ENCODE assay signal across 10 cellular contexts in the genomic region with DNA sequence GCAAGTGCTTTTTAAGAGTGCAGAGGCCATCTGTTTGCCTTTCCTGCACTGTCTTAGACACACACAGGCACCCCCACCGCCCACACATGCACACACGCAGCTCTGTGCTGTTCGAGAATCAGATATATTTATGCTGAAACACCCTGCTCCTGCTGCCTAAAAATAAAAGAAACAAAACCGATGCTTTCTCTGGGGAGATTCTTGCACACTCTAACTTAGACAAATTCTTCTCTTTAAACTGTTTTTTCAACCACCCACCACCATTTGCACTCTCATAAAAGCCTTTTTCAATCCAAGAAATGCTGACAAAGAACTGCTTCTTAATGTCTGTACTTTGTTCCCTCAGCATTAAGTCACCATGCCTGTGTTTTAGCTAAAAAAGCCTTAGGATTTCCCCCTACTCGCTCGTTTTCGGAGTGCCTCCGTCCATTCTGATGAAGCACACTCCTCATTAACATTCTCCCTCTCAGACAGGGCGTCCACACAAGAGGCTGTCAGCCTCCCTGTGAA. TPM values are rescaled to one million over a fixed set of nuclear protein-coding genes. Genes with fewer than 3 reads are reported as not detected.
DNase-seq lines count a peak whose midpoint lies in the region; ATAC-seq lines count a peak whose summit lies in the region.
"Had no signal": no experiment of that assay in that cellular context is flagged by ENCODE, and none has a peak within 500 bp of the region (broad histone marks: within the 10 kb centered on the region; RNA-seq: fewer than 3 reads in every experiment).

No MANE protein-coding gene starts in this region.

- H3K27me3 ChIP-seq in ectodermal cell (ENCODE audit: control insufficient read depth, insufficient read depth, low read length, poor library complexity, severe bottlenecking), result no peaks in the 10 kb centered on the region

- H3K9me3 ChIP-seq in ectodermal cell (ENCODE audit: control insufficient read depth, low read length), result no peaks in the 10 kb centered on the region

- no peaks in the 10 kb centered on the region for H3K9me3 Mint-ChIP-seq in stimulated activated effector memory CD8-positive, alpha-beta T cell treated with anti-CD3 and anti-CD28 coated beads, Interleukin-12 subunit alpha, Interleukin-12 subunit beta, amount 100 ng/mL, for 72 hours
- H3K9me3 Mint-ChIP-seq: activated T-cell treated with anti-CD3 and anti-CD28 coated beads, Interleukin-2, amount 50 U/mL, for 72 hours; HFFc6 had no signal

- no peak overlapping the region for H3K4me3 ChIP-seq in ectodermal cell (ENCODE audit: insufficient read depth, low read depth, low read length)

- peak overlapping the region; percentile 5 for H3K27ac ChIP-seq in ectodermal cell (ENCODE audit: insufficient read depth, low read depth, low read length, poor library complexity, severe bottlenecking)

- no peaks in the 10 kb centered on the region for H3K36me3 Mint-ChIP-seq in stimulated activated effector memory CD8-positive, alpha-beta T cell treated with anti-CD3 and anti-CD28 coated beads, Interleukin-12 subunit alpha, Interleukin-12 subunit beta, amount 100 ng/mL, for 72 hours

- H3K4me1 ChIP-seq in ectodermal cell (ENCODE audit: control insufficient read depth, insufficient read depth, low read length), result peaks cover 17% of the 10 kb centered on the region

- ATAC-seq in HG03025 (IDR thresholded peaks at IDR 0.05; ENCODE audit: low FRiP score, unreplicated experiment), result peak; percentile 80
- peak; percentile 53 for ATAC-seq in stimulated activated effector memory CD8-positive, alpha-beta T cell treated with anti-CD3 and anti-CD28 coated beads, Interleukin-12 subunit alpha, Interleukin-12 subunit beta, amount 100 ng/mL, for 72 hours
- no peak for ATAC-seq in HG02973 (IDR thresholded peaks at IDR 0.05; ENCODE audit: unreplicated experiment)

- H3K36me3 ChIP-seq in ectodermal cell (ENCODE audit: control insufficient read depth, insufficient read depth, low read length), result no peaks in the 10 kb centered on the region

- WGBS in ectodermal cell, 2 experiments, result 77% methylated on average over 9 of the region's 9 CpGs

- H3K27ac Mint-ChIP-seq in stimulated activated effector memory CD8-positive, alpha-beta T cell treated with anti-CD3 and anti-CD28 coated beads, Interleukin-12 subunit alpha, Interleukin-12 subunit beta, amount 100 ng/mL, for 72 hours, result no peak overlapping the region
- H3K27ac Mint-ChIP-seq: activated T-cell treated with anti-CD3 and anti-CD28 coated beads, Interleukin-2, amount 50 U/mL, for 72 hours; HFFc6 had no signal

- H3K4me3 Mint-ChIP-seq in stimulated activated effector memory CD8-positive, alpha-beta T cell treated with anti-CD3 and anti-CD28 coated beads, Interleukin-12 subunit alpha, Interleukin-12 subunit beta, amount 100 ng/mL, for 72 hours, result no peak overlapping the region
- H3K4me3 Mint-ChIP-seq: activated T-cell treated with anti-CD3 and anti-CD28 coated beads, Interleukin-2, amount 50 U/mL, for 72 hours; HFFc6 had no signal

- peaks cover 4% of the 10 kb centered on the region for H3K4me1 Mint-ChIP-seq in stimulated activated effector memory CD8-positive, alpha-beta T cell treated with anti-CD3 and anti-CD28 coated beads, Interleukin-12 subunit alpha, Interleukin-12 subunit beta, amount 100 ng/mL, for 72 hours

- peak; percentile 23 for DNase-seq in activated naive CD4-positive, alpha-beta T cell treated with anti-CD3 and anti-CD28 coated beads, Interleukin-2, amount 50 U/mL, for 16 hours
- DNase-seq in activated naive CD4-positive, alpha-beta T cell (lab: John Stamatoyannopoulos, UW), result no peak
- DNase-seq in stimulated activated effector memory CD8-positive, alpha-beta T cell treated with anti-CD3 and anti-CD28 coated beads, Interleukin-12 subunit alpha, Interleukin-12 subunit beta, amount 100 ng/mL, for 72 hours (ENCODE audit: low spot score in 2 of 2), result no peak
- DNase-seq in medulla oblongata (ENCODE audit: extremely low spot score) (no peak), SW 1271 (lab: John Stamatoyannopoulos, UW) (no peak)
- DNase-seq: activated T-cell treated with anti-CD3 and anti-CD28 coated beads, Interleukin-2, amount 50 U/mL, for 72 hours; HFFc6 had no signal

RNA-seq across cellular contexts. Expression of gene SLC12A8, which starts 26.2 kb away (rescaled TPM):
- 5.0 TPM for polyA plus RNA-seq in ectodermal cell (2013, experiment 1 of 4)
- 4.9 TPM for polyA plus RNA-seq in ectodermal cell (2013, experiment 2 of 4)
- polyA plus RNA-seq in ectodermal cell (2013, experiment 3 of 4), result 3.4 TPM
- 3.5 TPM for polyA plus RNA-seq in ectodermal cell (2013, experiment 4 of 4)
